In genomic region chr21:29235714-29236197, GRCh38 we compare ENCODE assay signal across 9 cellular contexts.
DNase-seq lines count a peak whose midpoint lies in the region; ATAC-seq and TF ChIP-seq lines count a peak whose summit lies in the region.
"Had no signal": no experiment of that assay in that cellular context is flagged by ENCODE, and none has a peak within 500 bp of the region (broad histone marks: within the 10 kb centered on the region; RNA-seq: fewer than 3 reads in every experiment).

No MANE protein-coding gene starts in this region.

- TF ChIP-seq CTCF in tibial nerve (IDR thresholded peaks at IDR 0.05) (no peak), nephron progenitor cell (IDR thresholded peaks at IDR 0.05) (no peak), BE2C (IDR thresholded peaks at IDR 0.05; ENCODE audit: low read depth, low read length) (no peak)

- H3K36me3 ChIP-seq in skeletal muscle tissue (ENCODE audit: control insufficient read depth in 3 of 3, insufficient read depth in 3 of 3, low read length in 3 of 3) (no peaks in the 10 kb centered on the region), tibial nerve (no peaks in the 10 kb centered on the region), BE2C (no peaks in the 10 kb centered on the region)

- peaks cover 3 to 9% (median 8%) of the 10 kb centered on the region in 3 donors for H3K4me1 ChIP-seq in skeletal muscle tissue (ENCODE audit: control insufficient read depth in 3 of 3, insufficient read depth in 3 of 3, low read length in 3 of 3)
- peaks cover 0 to 27% (median 2%) of the 10 kb centered on the region in 4 donors for H3K4me1 ChIP-seq in tibial nerve
- no peaks in the 10 kb centered on the region for H3K4me1 ChIP-seq in BE2C

- H3K4me3 ChIP-seq in skeletal muscle tissue (ENCODE audit: low read length in 3 of 3): no peak overlapping the region
- no peak overlapping the region for H3K4me3 ChIP-seq in tibial nerve
- H3K4me3 ChIP-seq in BE2C (ENCODE audit: low read depth, low read length): no peak overlapping the region

- H3K9ac ChIP-seq in skeletal muscle tissue (ENCODE audit: low read depth in 1 of 3, low read length in 3 of 3): no peak overlapping the region

- H3K4me1 Mint-ChIP-seq in activated CD8-positive, alpha-beta memory T cell treated with anti-CD3 and anti-CD28 coated beads, Interleukin-2, amount 10 ng/mL, durations not matched to agents 7 days and 5 days: peaks cover 28% of the 10 kb centered on the region
- peaks cover 14% of the 10 kb centered on the region for H3K4me1 Mint-ChIP-seq in nephron progenitor cell

- TF ChIP-seq EP300 in tibial nerve (IDR thresholded peaks at IDR 0.05): no peak

- H3K27ac ChIP-seq in skeletal muscle tissue (ENCODE audit: low read depth, low read length) (peak overlapping the region; percentile 13), tibial nerve (peak overlapping the region in 2 of 4 donors; percentile 3 to 18)

- peaks cover 63% of the 10 kb centered on the region for H3K27me3 Mint-ChIP-seq in activated CD8-positive, alpha-beta memory T cell treated with anti-CD3 and anti-CD28 coated beads, Interleukin-2, amount 10 ng/mL, durations not matched to agents 7 days and 5 days
- peaks cover 13% of the 10 kb centered on the region for H3K27me3 Mint-ChIP-seq in nephron progenitor cell (ENCODE audit: low read depth, poor library complexity)

- CTCF ChIA-PET in activated CD8-positive, alpha-beta memory T cell treated with anti-CD3 and anti-CD28 coated beads, Interleukin-2, amount 10 ng/mL, durations not matched to agents 7 days and 5 days (lab: Charles Lee): no interaction called here

- H3K9me3 ChIP-seq in skeletal muscle tissue (ENCODE audit: control insufficient read depth in 3 of 3, low read length in 3 of 3): no peaks in the 10 kb centered on the region
- H3K9me3 ChIP-seq in tibial nerve: no peaks in the 10 kb centered on the region
- no peaks in the 10 kb centered on the region for H3K9me3 ChIP-seq in BE2C

- no peak for DNase-seq in tibial nerve (ENCODE audit: low spot score in 2 of 2)
- no peak for DNase-seq in activated CD8-positive, alpha-beta memory T cell treated with anti-CD3 and anti-CD28 coated beads, Interleukin-2, amount 10 ng/mL, durations not matched to agents 7 days and 5 days
- DNase-seq in nephron progenitor cell: no peak
- DNase-seq in BE2C: no peak

- H3K27me3 ChIP-seq in skeletal muscle tissue (ENCODE audit: control insufficient read depth in 3 of 3, insufficient read depth in 3 of 3, low read length in 3 of 3) (no peaks in the 10 kb centered on the region), tibial nerve (no peaks in the 10 kb centered on the region), BE2C (peaks cover 15% of the 10 kb centered on the region)

- WGBS in tibial nerve, 2 donors: 63 to 77% methylated on average over 4 of the region's 4 CpGs

- H3K9me3 Mint-ChIP-seq in activated CD8-positive, alpha-beta memory T cell treated with anti-CD3 and anti-CD28 coated beads, Interleukin-2, amount 10 ng/mL, durations not matched to agents 7 days and 5 days (ENCODE audit: low read depth): no peaks in the 10 kb centered on the region
- H3K9me3 Mint-ChIP-seq in nephron progenitor cell: no peaks in the 10 kb centered on the region

- no peak overlapping the region for H3K27ac Mint-ChIP-seq in activated CD8-positive, alpha-beta memory T cell treated with anti-CD3 and anti-CD28 coated beads, Interleukin-2, amount 10 ng/mL, durations not matched to agents 7 days and 5 days
- H3K27ac Mint-ChIP-seq in nephron progenitor cell: no peak overlapping the region

- TF ChIP-seq POLR2A in tibial nerve (IDR thresholded peaks at IDR 0.05): no peak

- ATAC-seq in GM18867 (IDR thresholded peaks at IDR 0.05; ENCODE audit: unreplicated experiment): peak; percentile 55
- peak; percentile 51 for ATAC-seq in GM21825 (IDR thresholded peaks at IDR 0.05; ENCODE audit: unreplicated experiment)
- peak; percentile 43 for ATAC-seq in HG03469 (IDR thresholded peaks at IDR 0.05; ENCODE audit: unreplicated experiment)
- no peak for ATAC-seq in activated CD8-positive, alpha-beta memory T cell treated with anti-CD3 and anti-CD28 coated beads, Interleukin-2, amount 10 ng/mL, durations not matched to agents 7 days and 5 days
- ATAC-seq: Panc1 had no signal

- no peaks in the 10 kb centered on the region for H3K36me3 Mint-ChIP-seq in activated CD8-positive, alpha-beta memory T cell treated with anti-CD3 and anti-CD28 coated beads, Interleukin-2, amount 10 ng/mL, durations not matched to agents 7 days and 5 days
- H3K36me3 Mint-ChIP-seq in nephron progenitor cell (ENCODE audit: low read depth): no peaks in the 10 kb centered on the region

- no peak overlapping the region for H3K4me3 Mint-ChIP-seq in activated CD8-positive, alpha-beta memory T cell treated with anti-CD3 and anti-CD28 coated beads, Interleukin-2, amount 10 ng/mL, durations not matched to agents 7 days and 5 days
- no peak overlapping the region for H3K4me3 Mint-ChIP-seq in nephron progenitor cell
